ENCODE assay signal across 21 cellular contexts in the genomic region with DNA sequence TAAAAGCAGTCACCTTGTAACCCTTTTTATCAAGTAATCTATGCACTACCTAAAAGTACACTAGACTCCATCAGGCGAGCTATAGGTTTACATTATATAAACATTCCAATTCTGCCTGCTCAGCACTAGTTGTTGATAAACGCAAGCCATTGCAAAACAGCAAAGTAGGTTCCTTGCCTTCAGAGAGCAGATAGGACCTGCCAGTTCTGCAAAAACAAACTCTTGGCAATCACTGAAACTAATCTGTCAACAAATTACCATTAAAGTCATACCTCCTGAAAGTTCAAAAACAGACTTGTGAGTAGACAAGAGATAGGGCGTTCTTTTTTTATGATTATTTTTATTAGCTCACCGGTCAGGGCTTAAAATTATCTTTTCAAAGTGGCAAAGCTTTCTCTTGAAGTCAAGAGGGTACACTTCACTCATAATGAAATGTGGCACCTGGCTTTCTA.
A peak's percentile ranks its signal among the peaks of the same experiment; 100 is the strongest.
DNase-seq lines count a peak whose midpoint lies in the region; ATAC-seq, FAIRE-seq and TF ChIP-seq lines count a peak whose summit lies in the region.
"Had no signal": no experiment of that assay in that cellular context is flagged by ENCODE, and none has a peak within 500 bp of the region (broad histone marks: within the 10 kb centered on the region; RNA-seq: fewer than 3 reads in every experiment).

No MANE protein-coding gene starts in this region.

- no peak for DNase-seq in activated CD8-positive, alpha-beta T cell treated with anti-CD3 and anti-CD28 coated beads for 36 hours
- DNase-seq in activated CD8-positive, alpha-beta T cell treated with anti-CD3 and anti-CD28 coated beads, Interleukin-2, amount 10 ng/mL, durations not matched to agents 7 days and 5 days = no peak
- DNase-seq in HEK293T (ENCODE audit: extremely low spot score) (peak; percentile 40), bronchial epithelial cell (ENCODE audit: low read depth) (peak; percentile 15), hepatic stellate cell (ENCODE audit: low spot score) (no peak)
- no peak for DNase-seq in naive thymus-derived CD8-positive, alpha-beta T cell
- DNase-seq in effector memory CD8-positive, alpha-beta T cell = no peak
- DNase-seq: Calu3, foreskin melanocyte, GF-D8, NCI-H187, NCI-H526 treated with DMSO at 0.1 percent for 48 hours had no signal

- CTCF ChIA-PET in activated CD8-positive, alpha-beta T cell treated with anti-CD3 and anti-CD28 coated beads for 36 hours (lab: Charles Lee) = interaction anchor here (0.6 to 1.2 kb wide), 3 partner anchors 11 to 152 kb away, joined by 3 read pairs; no protein-coding TSS in a partner anchor
- CTCF ChIA-PET in activated CD8-positive, alpha-beta T cell treated with anti-CD3 and anti-CD28 coated beads, Interleukin-2, amount 10 ng/mL, durations not matched to agents 7 days and 5 days (lab: Charles Lee) = no interaction called here
- CTCF ChIA-PET in HEK293T (lab: Yijun Ruan, JAX) = no interaction called here

- peak overlapping the region; percentile 42 for H3K27ac Mint-ChIP-seq in activated CD8-positive, alpha-beta T cell treated with anti-CD3 and anti-CD28 coated beads for 36 hours
- H3K27ac Mint-ChIP-seq in activated CD8-positive, alpha-beta T cell treated with anti-CD3 and anti-CD28 coated beads, Interleukin-2, amount 10 ng/mL, durations not matched to agents 7 days and 5 days = no peak overlapping the region
- peak overlapping the region; percentile 15 to 71 (median 40) for H3K27ac Mint-ChIP-seq in naive thymus-derived CD8-positive, alpha-beta T cell
- peak overlapping the region in 1 of 2 donors; percentile 75 for H3K27ac Mint-ChIP-seq in effector memory CD8-positive, alpha-beta T cell
- H3K27ac Mint-ChIP-seq: GM23338 had no signal

- H3K4me3 ChIP-seq in bronchial epithelial cell (ENCODE audit: low read depth, low read length) = no peak overlapping the region
- H3K4me3 ChIP-seq: ascending aorta, coronary artery, GM23338 had no signal

- no peak overlapping the region for H3K4me3 Mint-ChIP-seq in activated CD8-positive, alpha-beta T cell treated with anti-CD3 and anti-CD28 coated beads for 36 hours
- no peak overlapping the region for H3K4me3 Mint-ChIP-seq in activated CD8-positive, alpha-beta T cell treated with anti-CD3 and anti-CD28 coated beads, Interleukin-2, amount 10 ng/mL, durations not matched to agents 7 days and 5 days
- peak overlapping the region in 1 of 10 donors; percentile 10 for H3K4me3 Mint-ChIP-seq in naive thymus-derived CD8-positive, alpha-beta T cell
- no peak overlapping the region for H3K4me3 Mint-ChIP-seq in effector memory CD8-positive, alpha-beta T cell
- H3K4me3 Mint-ChIP-seq: GM23338, neural crest cell had no signal

- TF ChIP-seq CTCF in activated CD8-positive, alpha-beta T cell treated with anti-CD3 and anti-CD28 coated beads for 36 hours (IDR thresholded peaks at IDR 0.05) = no peak
- no peak for TF ChIP-seq CTCF in bronchial epithelial cell (IDR thresholded peaks at IDR 0.05; ENCODE audit: insufficient read depth, low read length, severe bottlenecking)

- H3K36me3 ChIP-seq in bronchial epithelial cell (ENCODE audit: control insufficient read depth, insufficient read depth, low read length) = no peaks in the 10 kb centered on the region

- intact Hi-C loops in activated CD8-positive, alpha-beta T cell treated with anti-CD3 and anti-CD28 coated beads for 36 hours (cut with micrococcal nuclease) = loop anchor here (10.0 kb wide), 1 partner anchor 106 kb away; no protein-coding TSS in a partner anchor

- ATAC-seq in activated CD8-positive, alpha-beta T cell treated with anti-CD3 and anti-CD28 coated beads for 36 hours = no peak
- no peak for ATAC-seq in activated CD8-positive, alpha-beta T cell treated with anti-CD3 and anti-CD28 coated beads, Interleukin-2, amount 10 ng/mL, durations not matched to agents 7 days and 5 days
- ATAC-seq in naive thymus-derived CD8-positive, alpha-beta T cell = no peak
- ATAC-seq in effector memory CD8-positive, alpha-beta T cell (replicated peaks) = no peak
- ATAC-seq in HG03025 (IDR thresholded peaks at IDR 0.05; ENCODE audit: low FRiP score, unreplicated experiment) = no peak
- ATAC-seq: GM23338 had no signal

- H3K9me3 Mint-ChIP-seq in activated CD8-positive, alpha-beta T cell treated with anti-CD3 and anti-CD28 coated beads for 36 hours = no peaks in the 10 kb centered on the region
- no peaks in the 10 kb centered on the region for H3K9me3 Mint-ChIP-seq in activated CD8-positive, alpha-beta T cell treated with anti-CD3 and anti-CD28 coated beads, Interleukin-2, amount 10 ng/mL, durations not matched to agents 7 days and 5 days (ENCODE audit: insufficient read depth)
- no peaks in the 10 kb centered on the region for H3K9me3 Mint-ChIP-seq in naive thymus-derived CD8-positive, alpha-beta T cell
- no peaks in the 10 kb centered on the region for H3K9me3 Mint-ChIP-seq in effector memory CD8-positive, alpha-beta T cell
- H3K9me3 Mint-ChIP-seq: GM23338, neural crest cell had no signal

- no peaks in the 10 kb centered on the region for H3K27me3 Mint-ChIP-seq in activated CD8-positive, alpha-beta T cell treated with anti-CD3 and anti-CD28 coated beads for 36 hours
- H3K27me3 Mint-ChIP-seq in activated CD8-positive, alpha-beta T cell treated with anti-CD3 and anti-CD28 coated beads, Interleukin-2, amount 10 ng/mL, durations not matched to agents 7 days and 5 days (ENCODE audit: low read depth) = no peaks in the 10 kb centered on the region
- H3K27me3 Mint-ChIP-seq in naive thymus-derived CD8-positive, alpha-beta T cell = no peaks in the 10 kb centered on the region
- H3K27me3 Mint-ChIP-seq in effector memory CD8-positive, alpha-beta T cell = no peaks in the 10 kb centered on the region

- H3K27me3 ChIP-seq in bronchial epithelial cell (ENCODE audit: control insufficient read depth, insufficient read depth, low read length) = no peaks in the 10 kb centered on the region
- H3K27me3 ChIP-seq: ascending aorta had no signal

- no peak for FAIRE-seq in bronchial epithelial cell (lab: Jason Lieb, UNC)
- FAIRE-seq: endothelial cell of umbilical vein, GM12892, RCC 7860, TTC549 had no signal

- peaks cover 67% of the 10 kb centered on the region for H3K36me3 Mint-ChIP-seq in activated CD8-positive, alpha-beta T cell treated with anti-CD3 and anti-CD28 coated beads for 36 hours (ENCODE audit: low read depth)
- H3K36me3 Mint-ChIP-seq in activated CD8-positive, alpha-beta T cell treated with anti-CD3 and anti-CD28 coated beads, Interleukin-2, amount 10 ng/mL, durations not matched to agents 7 days and 5 days (ENCODE audit: low read depth) = peaks cover 23% of the 10 kb centered on the region
- peaks cover 4 to 83% (median 24%) of the 10 kb centered on the region in 3 donors for H3K36me3 Mint-ChIP-seq in naive thymus-derived CD8-positive, alpha-beta T cell
- H3K36me3 Mint-ChIP-seq in effector memory CD8-positive, alpha-beta T cell (ENCODE audit: insufficient read depth) = peaks cover 6% of the 10 kb centered on the region

- POLR2A ChIA-PET in activated CD8-positive, alpha-beta T cell treated with anti-CD3 and anti-CD28 coated beads for 36 hours (lab: Charles Lee) = interaction anchor here (0.6 to 1.5 kb wide), 3 partner anchors 12 to 128 kb away, joined by 3 to 5 read pairs (median 3); no protein-coding TSS in a partner anchor
- POLR2A ChIA-PET in activated CD8-positive, alpha-beta T cell treated with anti-CD3 and anti-CD28 coated beads, Interleukin-2, amount 10 ng/mL, durations not matched to agents 7 days and 5 days (lab: Charles Lee) = no interaction called here
- POLR2A ChIA-PET in HEK293T (lab: Yijun Ruan, JAX) = no interaction called here
- POLR2A ChIA-PET in naive thymus-derived CD8-positive, alpha-beta T cell (lab: Charles Lee) = no interaction called here

- H3K4me1 Mint-ChIP-seq in activated CD8-positive, alpha-beta T cell treated with anti-CD3 and anti-CD28 coated beads for 36 hours (ENCODE audit: low read depth) = peaks cover 84% of the 10 kb centered on the region
- peaks cover 31% of the 10 kb centered on the region for H3K4me1 Mint-ChIP-seq in activated CD8-positive, alpha-beta T cell treated with anti-CD3 and anti-CD28 coated beads, Interleukin-2, amount 10 ng/mL, durations not matched to agents 7 days and 5 days (ENCODE audit: low read depth)
- H3K4me1 Mint-ChIP-seq in naive thymus-derived CD8-positive, alpha-beta T cell = peaks cover 25 to 79% (median 73%) of the 10 kb centered on the region in 4 donors
- peaks cover 6 to 18% of the 10 kb centered on the region in 2 donors for H3K4me1 Mint-ChIP-seq in effector memory CD8-positive, alpha-beta T cell (ENCODE audit: low read depth in 2 of 2)

TF ChIP-seq in HEK293T, 16 proteins besides CTCF, POLR2A, EP300 and RAD21:
- TF ChIP-seq FOXK2 (IDR thresholded peaks at IDR 0.05) = peak; percentile 47; the same call in 1 of the 2 replicates
- no peak for TF ChIP-seq ZNF384 (IDR thresholded peaks at IDR 0.05)
- TF ChIP-seq ARNT (IDR thresholded peaks at IDR 0.05) = peak; percentile 8; the same call in 1 of the 2 replicates
- TF ChIP-seq CTBP1 (IDR thresholded peaks at IDR 0.05; ENCODE audit: borderline replicate concordance) = peak; percentile 92
- TF ChIP-seq, protein P1, sequence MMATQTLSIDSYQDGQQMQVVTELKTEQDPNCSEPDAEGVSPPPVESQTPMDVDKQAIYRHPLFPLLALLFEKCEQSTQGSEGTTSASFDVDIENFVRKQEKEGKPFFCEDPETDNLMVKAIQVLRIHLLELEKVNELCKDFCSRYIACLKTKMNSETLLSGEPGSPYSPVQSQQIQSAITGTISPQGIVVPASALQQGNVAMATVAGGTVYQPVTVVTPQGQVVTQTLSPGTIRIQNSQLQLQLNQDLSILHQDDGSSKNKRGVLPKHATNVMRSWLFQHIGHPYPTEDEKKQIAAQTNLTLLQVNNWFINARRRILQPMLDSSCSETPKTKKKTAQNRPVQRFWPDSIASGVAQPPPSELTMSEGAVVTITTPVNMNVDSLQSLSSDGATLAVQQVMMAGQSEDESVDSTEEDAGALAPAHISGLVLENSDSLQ (IDR thresholded peaks at IDR 0.05) = peak; percentile 96
- no peak for TF ChIP-seq HDGF (IDR thresholded peaks at IDR 0.05; ENCODE audit: borderline replicate concordance)
- TF ChIP-seq ELF4 (IDR thresholded peaks at IDR 0.05) = no peak
- TF ChIP-seq LEF1 (IDR thresholded peaks at IDR 0.05; ENCODE audit: borderline replicate concordance) = peak; percentile 70; the same call in 1 of the 2 replicates

Comparison
In these comparisons a context has a peak if more than half of its experiments do, and no peak if none do; other contexts are left out.
1. DNase-seq: peak in HEK293T (single experiment) and bronchial epithelial cell (single experiment); none in activated CD8-positive, alpha-beta T cell treated with anti-CD3 and anti-CD28 coated beads for 36 hours (single experiment), activated CD8-positive, alpha-beta T cell treated with anti-CD3 and anti-CD28 coated beads, Interleukin-2, amount 10 ng/mL, durations not matched to agents 7 days and 5 days (single experiment), naive thymus-derived CD8-positive, alpha-beta T cell (0 of 10), effector memory CD8-positive, alpha-beta T cell (0 of 3) and hepatic stellate cell (single experiment).